ENCODE assay signal across 7 cellular contexts in the genomic region with DNA sequence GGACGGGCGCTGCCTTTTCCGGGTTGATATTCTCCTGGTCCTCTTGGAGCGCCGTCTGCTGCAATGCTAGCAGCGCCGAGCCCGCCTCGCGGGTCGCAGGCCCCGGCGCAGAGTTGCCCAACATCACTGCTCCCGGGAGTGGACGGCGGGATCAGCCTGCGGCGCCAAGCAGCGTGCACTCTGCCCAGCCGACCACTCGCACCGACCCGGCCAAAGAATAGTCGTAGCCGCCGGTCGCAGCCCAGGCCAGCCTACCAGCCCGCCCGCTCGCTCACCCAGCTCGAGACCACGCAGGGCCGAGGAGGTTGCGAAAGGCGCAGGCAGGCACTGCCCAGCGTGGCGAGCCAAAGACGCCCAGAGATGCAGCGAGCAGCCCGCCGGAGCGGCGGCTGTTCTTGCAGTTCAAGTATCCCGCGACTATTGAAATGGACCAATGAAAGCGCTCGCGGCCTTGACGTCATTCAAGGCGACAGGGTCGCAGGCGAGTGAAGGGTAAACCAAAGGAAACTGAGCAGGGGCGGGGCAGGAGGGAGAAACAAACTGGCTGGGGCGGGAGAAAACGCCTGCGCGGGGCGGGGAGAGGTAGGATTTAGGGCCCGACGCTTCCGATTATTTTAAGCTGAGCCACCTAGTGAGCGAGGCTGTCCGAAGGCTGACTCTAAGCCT. TPM values are rescaled to one million over a fixed set of nuclear protein-coding genes. Genes with fewer than 3 reads are reported as not detected.
DNase-seq lines count a peak whose midpoint lies in the region; ATAC-seq, FAIRE-seq and TF ChIP-seq lines count a peak whose summit lies in the region.

Gene CCNA2, minus strand, starts transcription at position 379 of the 666 bp plus-strand sequence. Its CDS starts 255 bp downstream, at position 124.

- H3K36me3 ChIP-seq in hepatocyte (replicated peaks; ENCODE audit: insufficient read depth, low read depth): no peaks in the 10 kb centered on the region

- peaks cover 25% of the 10 kb centered on the region for H3K79me2 ChIP-seq in hepatocyte

- peak within 1 kb of the TSS; percentile 4 for H3K27ac ChIP-seq in hepatocyte

- no peaks in the 10 kb centered on the region for H3K4me1 ChIP-seq in hepatocyte (ENCODE audit: insufficient read depth)

- peak; percentile 100 for FAIRE-seq in GM18507 (lab: Jason Lieb, UNC)

- H3K27me3 ChIP-seq in hepatocyte: no peaks in the 10 kb centered on the region

- peak within 1 kb of the TSS; percentile 92 for H3K4me2 ChIP-seq in hepatocyte

- H3K4me3 ChIP-seq in hepatocyte: peak within 1 kb of the TSS; percentile 40

- DNase-seq in GM18507 (ENCODE audit: extremely low spot score, insufficient read length, low read depth) (peak; percentile 90), NCI-H2029 treated with DMSO at 0.1 percent for 48 hours (lab: John Stamatoyannopoulos, UW) (peak; percentile 71), T-helper 9 cell (peak; percentile 93), astrocyte of the hippocampus (ENCODE audit: low read depth, low spot score) (peak; percentile 98), hepatocyte (ENCODE audit: low spot score) (peak; percentile 96), renal cortical epithelial cell (ENCODE audit: low read depth) (peak; percentile 92)

- peak within 1 kb of the TSS; percentile 70 for H2AFZ ChIP-seq in hepatocyte

- ATAC-seq in HG02981 (IDR thresholded peaks at IDR 0.05; ENCODE audit: unreplicated experiment): peak; percentile 94

- H4K20me1 ChIP-seq in hepatocyte (ENCODE audit: insufficient read depth, poor library complexity, severe bottlenecking): no peaks in the 10 kb centered on the region

- no peaks in the 10 kb centered on the region for H3K9me2 ChIP-seq in hepatocyte (replicated peaks; ENCODE audit: insufficient read depth)

- WGBS in hepatocyte (ENCODE audit: low lambda C conversion rate, missing lambda C conversion rate): under 1% methylated on average over 54 of the region's 63 CpGs

- H3K9me3 ChIP-seq in hepatocyte (ENCODE audit: low read depth): no peaks in the 10 kb centered on the region

- no peak for TF ChIP-seq CTCF in hepatocyte (IDR thresholded peaks at IDR 0.05; ENCODE audit: poor library complexity)

RNA-seq across cellular contexts. Expression of gene CCNA2, which starts in this region (rescaled TPM):
- total RNA-seq in hepatocyte (15.3 and 21.6 TPM in 2 replicates), renal cortical epithelial cell (2.5 and 43.2 TPM in 2 replicates)
- 7.4 and 15.1 TPM in 2 replicates for polyA plus RNA-seq in hepatocyte

Comparison
In these comparisons a context has a peak if more than half of its experiments do, and no peak if none do; other contexts are left out.
1. Peak in every context shown above with its lines: DNase-seq, ATAC-seq, H3K4me3 ChIP-seq and H3K27ac ChIP-seq.